In the genomic region with DNA sequence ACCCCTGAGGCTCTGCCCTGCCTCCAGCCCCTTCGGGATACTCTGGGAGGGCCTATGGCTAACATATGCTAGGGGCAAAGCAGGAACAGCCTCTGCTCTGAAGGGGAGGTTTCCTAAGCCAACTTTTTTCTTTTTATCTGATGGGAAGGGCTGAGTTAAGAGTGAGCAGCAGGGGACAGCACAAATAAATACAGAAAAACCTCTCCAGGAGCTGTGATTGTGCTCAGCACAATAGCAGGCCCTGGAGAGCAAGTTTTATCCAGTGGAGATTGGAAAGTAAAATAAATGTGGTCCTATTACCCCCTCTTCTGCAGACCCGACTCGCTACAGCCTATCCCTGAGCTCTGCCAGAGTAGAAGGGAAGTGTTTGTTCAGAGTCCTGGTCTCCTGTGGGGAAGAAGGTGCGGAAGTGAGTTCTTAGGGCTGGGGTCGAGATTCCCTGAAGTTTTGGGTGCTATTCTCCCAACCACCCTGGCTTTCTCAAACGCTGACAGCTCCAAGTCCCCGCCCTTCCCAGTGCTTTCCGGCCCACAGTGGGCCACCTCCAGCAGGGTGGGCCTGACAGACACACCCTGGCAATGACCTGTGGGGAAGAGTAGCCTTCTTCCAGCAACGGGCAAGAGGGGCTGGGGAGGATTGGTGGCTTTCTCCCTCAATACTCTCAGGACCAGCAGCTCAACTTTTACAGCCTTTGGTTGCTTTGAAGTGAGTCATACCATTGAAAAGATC, we compare ENCODE assay signal across 11 cellular contexts. TPM values are rescaled to one million over a fixed set of nuclear protein-coding genes. Genes with fewer than 3 reads are reported as not detected.
DNase-seq lines count a peak whose midpoint lies in the region; ATAC-seq and TF ChIP-seq lines count a peak whose summit lies in the region.
"Had no signal": no experiment of that assay in that cellular context is flagged by ENCODE, and none has a peak within 500 bp of the region (broad histone marks: within the 10 kb centered on the region; RNA-seq: fewer than 3 reads in every experiment).

No MANE protein-coding gene starts in this region.

- H3K4me1 ChIP-seq in heart left ventricle = peaks cover 0 to 30% (median 13%) of the 10 kb centered on the region in 12 donors

- in situ Hi-C loops in astrocyte of the spinal cord (cut with HindIII; ENCODE audit: low sequenced_read_pairs) = no loop called here

- DNase-seq in CD4-positive, alpha-beta T cell = no peak
- DNase-seq in astrocyte of the spinal cord (ENCODE audit: low read depth, low spot score) (peak; percentile 58), heart left ventricle (no peak), omental fat pad (ENCODE audit: low spot score) (no peak), epidermal melanocyte (ENCODE audit: insufficient read length, low spot score) (no peak), SKM-1 treated with dmso at 0.1 percent for 144 hours (lab: John Stamatoyannopoulos, UW; ENCODE audit: unreplicated experiment) (no peak)
- DNase-seq: activated CD8-positive, alpha-beta memory T cell treated with anti-CD3 and anti-CD28 coated beads, Interleukin-2, amount 50 U/mL, for 48 hours; naive B cell had no signal

- H3K9me3 Mint-ChIP-seq in CD4-positive, alpha-beta T cell = no peaks in the 10 kb centered on the region

- intact Hi-C loops in CD4-positive, alpha-beta T cell (cut with DNase I, micrococcal nuclease) = no loop called here
- intact Hi-C loops in heart left ventricle (cut with DNase I) = loop anchor here in 3 of 10 donors (5.0 kb wide), 1 partner anchor 125 kb away; no protein-coding TSS in a partner anchor

- peak overlapping the region; percentile 4 for H3K27ac Mint-ChIP-seq in CD4-positive, alpha-beta T cell
- H3K27ac Mint-ChIP-seq: activated naive CD8-positive, alpha-beta T cell; naive B cell had no signal

- no peaks in the 10 kb centered on the region for H3K27me3 Mint-ChIP-seq in CD4-positive, alpha-beta T cell
- H3K27me3 Mint-ChIP-seq: activated naive CD8-positive, alpha-beta T cell; naive B cell had no signal

- H3K27ac ChIP-seq in CD4-positive, alpha-beta T cell (ENCODE audit: low read depth, low read length) = no peak overlapping the region
- peak overlapping the region in 11 of 12 donors; percentile 27 to 77 (median 55) for H3K27ac ChIP-seq in heart left ventricle

- H3K36me3 Mint-ChIP-seq in CD4-positive, alpha-beta T cell (ENCODE audit: low read depth) = peaks cover 34% of the 10 kb centered on the region

- POLR2A ChIA-PET in CD4-positive, alpha-beta T cell (lab: Charles Lee) = interaction anchor here (0.6 kb wide), 1 partner anchor 402 kb away, joined by 3 read pairs; no protein-coding TSS in a partner anchor

- H3K36me3 ChIP-seq in heart left ventricle = peaks cover 0 to 27% (median 0%) of the 10 kb centered on the region in 9 donors

- no peak for TF ChIP-seq CTCF in CD4-positive, alpha-beta T cell (IDR thresholded peaks at IDR 0.05)
- TF ChIP-seq CTCF in astrocyte of the spinal cord (IDR thresholded peaks at IDR 0.05; ENCODE audit: low read depth, low read length) (peak; percentile 9), heart left ventricle (IDR thresholded peaks at IDR 0.05) (peak in 6 of 12 donors; percentile 16 to 44 (median 24)), omental fat pad (IDR thresholded peaks at IDR 0.05) (no peak)

- WGBS in heart left ventricle, 4 donors = 46 to 52% (median 50%) methylated on average over 9 of the region's 9 CpGs

- no peaks in the 10 kb centered on the region for H3K9me3 ChIP-seq in CD4-positive, alpha-beta T cell (ENCODE audit: control insufficient read depth, low read length)
- H3K9me3 ChIP-seq in heart left ventricle = no peaks in the 10 kb centered on the region

- no peak for ATAC-seq in CD4-positive, alpha-beta T cell (ENCODE audit: poor library complexity)
- ATAC-seq in heart left ventricle (peak; percentile 29 to 59 (median 38)), omental fat pad (ENCODE audit: low FRiP score) (peak; percentile 48), HG02885 (IDR thresholded peaks at IDR 0.05; ENCODE audit: poor library complexity, unreplicated experiment) (no peak), GM21526 (IDR thresholded peaks at IDR 0.05; ENCODE audit: low FRiP score, unreplicated experiment) (no peak)

- H3K27me3 ChIP-seq in CD4-positive, alpha-beta T cell (ENCODE audit: control insufficient read depth, insufficient read depth, low read length) = no peaks in the 10 kb centered on the region
- no peaks in the 10 kb centered on the region for H3K27me3 ChIP-seq in heart left ventricle

- no peak overlapping the region for H3K4me3 Mint-ChIP-seq in CD4-positive, alpha-beta T cell
- H3K4me3 Mint-ChIP-seq: activated naive CD8-positive, alpha-beta T cell; naive B cell had no signal

- CTCF ChIA-PET in CD4-positive, alpha-beta T cell (lab: Charles Lee) = interaction anchor here (1.1 kb wide), 1 partner anchor 123 kb away, joined by 3 read pairs; no protein-coding TSS in a partner anchor

- no peaks in the 10 kb centered on the region for H3K4me1 Mint-ChIP-seq in CD4-positive, alpha-beta T cell (ENCODE audit: low read depth)
- H3K4me1 Mint-ChIP-seq: naive B cell had no signal

- TF ChIP-seq POLR2A in heart left ventricle (IDR thresholded peaks at IDR 0.05) = no peak

- no peak overlapping the region for H3K4me3 ChIP-seq in astrocyte of the spinal cord (ENCODE audit: low read depth, low read length)
- H3K4me3 ChIP-seq in heart left ventricle = no peak overlapping the region

RNA-seq across cellular contexts. Expression of a gene that starts 23.0 kb away (rescaled TPM):
- under 1 TPM; 0.36 to 0.50 TPM for total RNA-seq in CD4-positive, alpha-beta T cell
- 1 to 10 TPM; 2.8 to 8.2 (median 5.0) TPM for total RNA-seq in heart left ventricle
- polyA plus RNA-seq in heart left ventricle = 1 to 10 TPM; 2.8 to 3.0 TPM
- total RNA-seq in omental fat pad = 10 to 100 TPM in 1 of 4 donors, 1 to 10 TPM in 3; 3.7 to 18.8 (median 4.5) TPM

Comparison
In these comparisons a context has a peak if more than half of its experiments do, and no peak if none do; other contexts are left out.
1. ATAC-seq: peak in heart left ventricle (4 of 4) and omental fat pad (single experiment); none in CD4-positive, alpha-beta T cell (single experiment), HG02885 (single experiment) and GM21526 (single experiment).